ENCODE assay signal across 16 cellular contexts in genomic region chr9:72352911-72353388, GRCh38. TPM values are rescaled to one million over a fixed set of nuclear protein-coding genes. Genes with fewer than 3 reads are reported as not detected.
DNase-seq lines count a peak whose midpoint lies in the region; ATAC-seq, FAIRE-seq and TF ChIP-seq lines count a peak whose summit lies in the region.
"Had no signal": no experiment of that assay in that cellular context is flagged by ENCODE, and none has a peak within 500 bp of the region (broad histone marks: within the 10 kb centered on the region; RNA-seq: fewer than 3 reads in every experiment).

No MANE protein-coding gene starts in this region.

- ATAC-seq in left lobe of liver (peak; percentile 31), GM21717 (IDR thresholded peaks at IDR 0.05; ENCODE audit: unreplicated experiment) (no peak)
- ATAC-seq in stimulated activated naive CD8-positive, alpha-beta T cell treated with anti-CD3 and anti-CD28 coated beads, Interleukin-15, amount 100 ng/mL, for 72 hours: no peak
- ATAC-seq: stimulated activated naive CD8-positive, alpha-beta T cell treated with anti-CD3 and anti-CD28 coated beads, Interleukin-15, Interleukin-2, amounts not matched to agents 100 U/mL and 50 U/mL, for 24 hours had no signal

- no peak for FAIRE-seq in bronchial epithelial cell (lab: Jason Lieb, UNC)

- no peak overlapping the region for H3K4me3 Mint-ChIP-seq in CD14-positive monocyte
- H3K4me3 Mint-ChIP-seq in HFFc6: peak overlapping the region; percentile 41; the same call in 1 of the 2 replicates
- no peak overlapping the region for H3K4me3 Mint-ChIP-seq in stimulated activated naive CD8-positive, alpha-beta T cell treated with anti-CD3 and anti-CD28 coated beads, Interleukin-15, amount 100 ng/mL, for 72 hours
- H3K4me3 Mint-ChIP-seq: T-helper 2 cell treated with Interferon-gamma antibody and Interleukin-4, amounts not matched to agents 5 μg/mL and 100 μg/mL, for 36 hours had no signal

- H3K36me3 ChIP-seq in bronchial epithelial cell (ENCODE audit: control insufficient read depth, insufficient read depth, low read length): peaks cover 6% of the 10 kb centered on the region

- H3K36me3 Mint-ChIP-seq in CD14-positive monocyte (peaks cover 47 to 58% of the 10 kb centered on the region in 2 donors), HFFc6 (ENCODE audit: low read depth) (peaks cover 60% of the 10 kb centered on the region)

- no peak overlapping the region for H3K4me3 ChIP-seq in bronchial epithelial cell (ENCODE audit: low read depth, low read length)

- TF ChIP-seq CTCF in CD14-positive monocyte (IDR thresholded peaks at IDR 0.05) (no peak), HFFc6 (IDR thresholded peaks at IDR 0.05) (no peak), bronchial epithelial cell (IDR thresholded peaks at IDR 0.05; ENCODE audit: insufficient read depth, low read length, severe bottlenecking) (no peak)

- H3K27me3 ChIP-seq in bronchial epithelial cell (ENCODE audit: control insufficient read depth, insufficient read depth, low read length): no peaks in the 10 kb centered on the region
- H3K27me3 ChIP-seq: brain microvascular endothelial cell had no signal

- intact Hi-C loops in CD14-positive monocyte (cut with micrococcal nuclease): no loop called here

- DNase-seq in CD14-positive monocyte (ENCODE audit: low spot score) (no peak), HFFc6 (no peak), bronchial epithelial cell (ENCODE audit: low read depth) (peak; percentile 52), left lobe of liver (ENCODE audit: low spot score) (no peak), SIG-M5 (lab: John Stamatoyannopoulos, UW) (no peak), NCI-H2029 treated with DMSO at 0.1 percent for 48 hours (lab: John Stamatoyannopoulos, UW) (no peak)
- no peak for DNase-seq in stimulated activated naive CD8-positive, alpha-beta T cell treated with anti-CD3 and anti-CD28 coated beads, Interleukin-15, amount 100 ng/mL, for 72 hours
- DNase-seq: activated CD4-positive, alpha-beta T cell treated with anti-CD3 and anti-CD28 coated beads for 1 hour; activated naive CD4-positive, alpha-beta T cell treated with Interleukin-2 at 50 U/mL for 16 hours; brain microvascular endothelial cell; Calu3; NCI-H2107; RPMI8226; stimulated activated naive CD8-positive, alpha-beta T cell treated with anti-CD3 and anti-CD28 coated beads, Interleukin-15, Interleukin-2, amounts not matched to agents 100 U/mL and 50 U/mL, for 24 hours had no signal

- H3K27me3 Mint-ChIP-seq in CD14-positive monocyte (ENCODE audit: low read depth in 3 of 3) (peaks cover 0 to 4% (median 0%) of the 10 kb centered on the region in 3 donors), HFFc6 (ENCODE audit: insufficient read depth) (peaks cover 10% of the 10 kb centered on the region)
- H3K27me3 Mint-ChIP-seq in stimulated activated naive CD8-positive, alpha-beta T cell treated with anti-CD3 and anti-CD28 coated beads, Interleukin-15, amount 100 ng/mL, for 72 hours: no peaks in the 10 kb centered on the region

- H3K27ac Mint-ChIP-seq in CD14-positive monocyte (peak overlapping the region in 5 of 7 donors; percentile 42 to 68 (median 61)), HFFc6 (peak overlapping the region; percentile 72)
- no peak overlapping the region for H3K27ac Mint-ChIP-seq in stimulated activated naive CD8-positive, alpha-beta T cell treated with anti-CD3 and anti-CD28 coated beads, Interleukin-15, amount 100 ng/mL, for 72 hours
- H3K27ac Mint-ChIP-seq: T-helper 2 cell treated with Interferon-gamma antibody and Interleukin-4, amounts not matched to agents 5 μg/mL and 100 μg/mL, for 36 hours had no signal

- H3K4me1 Mint-ChIP-seq in CD14-positive monocyte: peaks cover 40% of the 10 kb centered on the region
- H3K4me1 Mint-ChIP-seq in HFFc6 (ENCODE audit: low read depth): peaks cover 67% of the 10 kb centered on the region
- H3K4me1 Mint-ChIP-seq in stimulated activated naive CD8-positive, alpha-beta T cell treated with anti-CD3 and anti-CD28 coated beads, Interleukin-15, amount 100 ng/mL, for 72 hours: peaks cover 30% of the 10 kb centered on the region

- no peaks in the 10 kb centered on the region for H3K9me3 Mint-ChIP-seq in CD14-positive monocyte
- no peaks in the 10 kb centered on the region for H3K9me3 Mint-ChIP-seq in HFFc6
- H3K9me3 Mint-ChIP-seq in stimulated activated naive CD8-positive, alpha-beta T cell treated with anti-CD3 and anti-CD28 coated beads, Interleukin-15, amount 100 ng/mL, for 72 hours: no peaks in the 10 kb centered on the region
- H3K9me3 Mint-ChIP-seq: T-helper 2 cell treated with Interferon-gamma antibody and Interleukin-4, amounts not matched to agents 5 μg/mL and 100 μg/mL, for 36 hours had no signal

RNA-seq across cellular contexts. Expression of gene ZFAND5, which starts 12.1 kb away (rescaled TPM):
- 100 to 1,000 TPM; 199 to 237 TPM for polyA plus RNA-seq in CD14-positive monocyte
- 100 to 1,000 TPM; 230 to 373 (median 258) TPM for total RNA-seq in HFFc6 (2021; fragmentation: NEBNext Ultra II Directional; extraction: Animal tissue kit (Norgen Biotek cat#: 25700))
- total RNA-seq in bronchial epithelial cell (36.1 and 60.9 TPM in 2 replicates), left lobe of liver (83.9 TPM)

Comparison
In these comparisons a context has a peak if more than half of its experiments do, and no peak if none do; other contexts are left out.
1. H3K27ac Mint-ChIP-seq: peak in CD14-positive monocyte (5 of 7) and HFFc6 (single experiment); none in stimulated activated naive CD8-positive, alpha-beta T cell treated with anti-CD3 and anti-CD28 coated beads, Interleukin-15, amount 100 ng/mL, for 72 hours (0 of 2).